16 cellular contexts compared by ENCODE assay signal in the genomic region with DNA sequence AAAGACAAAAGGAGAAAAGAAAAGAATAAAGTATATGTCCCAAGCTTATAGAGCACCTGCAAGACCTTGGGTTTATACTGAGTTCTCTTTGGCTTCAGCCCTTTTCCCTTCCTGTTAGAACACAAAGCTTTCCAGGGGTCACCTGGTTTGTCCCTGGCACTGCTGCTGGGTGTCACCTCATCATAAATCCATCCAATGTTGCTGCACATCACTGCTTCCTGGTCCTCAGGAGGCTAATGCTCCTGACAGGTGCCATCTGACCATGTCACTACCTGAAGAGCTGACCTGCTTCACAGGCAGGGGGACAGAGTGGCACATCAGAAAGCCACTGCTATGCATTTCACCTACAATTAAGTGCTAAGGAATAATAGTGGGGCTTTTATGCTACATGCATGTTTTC.
"Had no signal": no experiment of that assay in that cellular context is flagged by ENCODE, and none has a peak within 500 bp of the region (broad histone marks: within the 10 kb centered on the region; RNA-seq: fewer than 3 reads in every experiment).

No MANE protein-coding gene starts in this region.

- H3K4me3 ChIP-seq: left ventricle myocardium inferior, skin epidermis, suprapubic skin, upper lobe of right lung had no signal

- H3K27me3 ChIP-seq: neutrophil, suprapubic skin, upper lobe of right lung had no signal

- H3K27ac ChIP-seq: left ventricle myocardium inferior, neutrophil, skin epidermis, suprapubic skin, upper lobe of right lung had no signal

- DNase-seq: activated CD4-positive, alpha-beta memory T cell treated with anti-CD3 and anti-CD28 coated beads for 36 hours; activated CD4-positive, alpha-beta T cell treated with anti-CD3 and anti-CD28 coated beads for 1 hour; activated effector memory CD4-positive, alpha-beta T cell treated with anti-CD3 and anti-CD28 coated beads, Interleukin-2, amount 50 U/mL, for 16 hours; activated T-cell treated with anti-CD3 and anti-CD28 coated beads, Interleukin-2, amount 50 U/mL, for 48 hours; amniotic stem cell; islet precursor cell; left ventricle myocardium inferior; natural killer cell; posterior cingulate gyrus; stimulated activated naive CD8-positive, alpha-beta T cell treated with anti-CD3 and anti-CD28 coated beads, Interleukin-15, Interleukin-2, amounts not matched to agents 100 U/mL and 50 U/mL, for 24 hours; upper lobe of right lung had no signal

- H3K9me3 ChIP-seq: neutrophil, upper lobe of right lung had no signal

- H3K36me3 ChIP-seq: left ventricle myocardium inferior, neutrophil, suprapubic skin, upper lobe of right lung had no signal

- ATAC-seq: activated naive CD4-positive, alpha-beta T cell treated with anti-CD3 and anti-CD28 coated beads, Interleukin-2, amount 50 U/mL, for 72 hours; esophagus mucosa; natural killer cell; stimulated activated naive CD8-positive, alpha-beta T cell treated with anti-CD3 and anti-CD28 coated beads, Interleukin-15, Interleukin-2, amounts not matched to agents 100 U/mL and 50 U/mL, for 24 hours had no signal

- H3K4me1 ChIP-seq: left ventricle myocardium inferior, suprapubic skin, upper lobe of right lung had no signal
